In the genomic region with DNA sequence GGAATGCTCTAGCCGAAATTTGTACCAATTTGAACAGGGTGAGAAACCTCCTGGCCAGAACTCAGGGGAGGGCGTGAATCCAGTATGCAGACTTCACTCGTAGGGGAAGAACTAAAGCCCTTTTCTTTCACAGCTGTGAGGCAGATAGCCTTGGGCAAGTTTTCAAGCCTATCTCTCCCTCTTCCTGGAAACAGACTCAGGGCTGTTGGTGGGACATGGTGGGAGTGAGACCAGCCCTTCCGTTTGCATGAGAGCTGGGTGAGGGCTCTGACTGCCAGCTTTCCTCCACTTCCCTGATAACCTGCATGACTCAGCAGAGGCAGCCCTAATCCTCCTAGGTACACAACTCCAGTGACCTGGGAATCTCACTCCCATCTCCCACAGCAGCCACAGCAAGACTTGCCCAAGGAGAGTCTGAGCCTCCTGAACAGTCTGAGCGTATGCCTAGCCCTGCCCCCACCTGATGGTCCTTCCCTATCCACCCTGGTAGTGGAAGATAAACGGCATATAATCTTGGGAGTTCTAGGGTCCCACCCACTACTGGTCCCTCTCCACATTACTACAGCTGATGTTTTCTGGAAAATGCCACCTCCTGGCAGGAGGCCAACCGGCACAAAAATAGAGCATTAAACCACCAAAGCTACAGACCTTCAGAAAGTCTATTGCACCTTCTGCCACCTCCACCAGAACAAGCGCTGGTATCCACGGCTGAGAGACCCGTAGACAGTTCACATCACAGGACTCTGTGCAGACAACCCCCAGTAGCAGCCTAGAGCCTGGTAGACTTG, we compare ENCODE assay signal across 13 cellular contexts.
DNase-seq lines count a peak whose midpoint lies in the region; ATAC-seq, FAIRE-seq and TF ChIP-seq lines count a peak whose summit lies in the region.
"Had no signal": no experiment of that assay in that cellular context is flagged by ENCODE, and none has a peak within 500 bp of the region (broad histone marks: within the 10 kb centered on the region; RNA-seq: fewer than 3 reads in every experiment).

No MANE protein-coding gene starts in this region.

- H3K9me3 Mint-ChIP-seq in activated naive CD8-positive, alpha-beta T cell treated with anti-CD3 and anti-CD28 coated beads, Interleukin-2, amount 10 ng/mL, durations not matched to agents 7 days and 5 days: peaks cover 28% of the 10 kb centered on the region
- peaks cover 35% of the 10 kb centered on the region for H3K9me3 Mint-ChIP-seq in activated naive CD8-positive, alpha-beta T cell treated with anti-CD3 and anti-CD28 coated beads, Interleukin-2, amount 50 U/mL, for 24 hours

- peaks cover 11% of the 10 kb centered on the region for H3K4me1 Mint-ChIP-seq in activated naive CD8-positive, alpha-beta T cell treated with anti-CD3 and anti-CD28 coated beads, Interleukin-2, amount 10 ng/mL, durations not matched to agents 7 days and 5 days
- peaks cover 12% of the 10 kb centered on the region for H3K4me1 Mint-ChIP-seq in activated naive CD8-positive, alpha-beta T cell treated with anti-CD3 and anti-CD28 coated beads, Interleukin-2, amount 50 U/mL, for 24 hours

- no peak overlapping the region for H3K4me3 Mint-ChIP-seq in activated naive CD8-positive, alpha-beta T cell treated with anti-CD3 and anti-CD28 coated beads, Interleukin-2, amount 10 ng/mL, durations not matched to agents 7 days and 5 days
- no peak overlapping the region for H3K4me3 Mint-ChIP-seq in activated naive CD8-positive, alpha-beta T cell treated with anti-CD3 and anti-CD28 coated beads, Interleukin-2, amount 50 U/mL, for 24 hours
- H3K4me3 Mint-ChIP-seq: activated T-cell treated with anti-CD3 and anti-CD28 coated beads, Interleukin-2, amount 50 U/mL, for 72 hours; mesothelial cell of epicardium had no signal

- POLR2A ChIA-PET in activated naive CD8-positive, alpha-beta T cell treated with anti-CD3 and anti-CD28 coated beads, Interleukin-2, amount 10 ng/mL, durations not matched to agents 7 days and 5 days (lab: Charles Lee): no interaction called here

- no peak for ATAC-seq in activated naive CD8-positive, alpha-beta T cell treated with anti-CD3 and anti-CD28 coated beads, Interleukin-2, amount 10 ng/mL, durations not matched to agents 7 days and 5 days (ENCODE audit: low read depth)
- ATAC-seq in activated naive CD8-positive, alpha-beta T cell treated with anti-CD3 and anti-CD28 coated beads, Interleukin-2, amount 50 U/mL, for 24 hours: no peak
- no peak for ATAC-seq in HG02763 (IDR thresholded peaks at IDR 0.05; ENCODE audit: unreplicated experiment)
- ATAC-seq: activated T-cell treated with anti-CD3 and anti-CD28 coated beads, Interleukin-2, amount 50 U/mL, for 72 hours had no signal

- peak overlapping the region in 7 of 8 donors; percentile 22 to 61 (median 31) for H3K4me3 ChIP-seq in spleen
- H3K4me3 ChIP-seq: pancreas had no signal

- peak overlapping the region; percentile 67 for H3K27ac ChIP-seq in epithelial cell of prostate
- H3K27ac ChIP-seq in spleen: peak overlapping the region; percentile 29 to 81 (median 68)
- H3K27ac ChIP-seq: pancreas had no signal

- TF ChIP-seq POLR2A in spleen (IDR thresholded peaks at IDR 0.05) (peak in 2 of 3 donors; percentile 30 to 65), GM12891 (IDR thresholded peaks at IDR 0.05; ENCODE audit: low read depth, low read length) (no peak)

- H3K9me3 ChIP-seq in spleen: peaks cover 0 to 21% (median 10%) of the 10 kb centered on the region in 8 donors
- H3K9me3 ChIP-seq: pancreas had no signal

- H3K27me3 ChIP-seq in spleen (replicated peaks in 1 of 7): no peaks in the 10 kb centered on the region
- H3K27me3 ChIP-seq: pancreas had no signal

- no peak for DNase-seq in activated naive CD8-positive, alpha-beta T cell treated with anti-CD3 and anti-CD28 coated beads, Interleukin-2, amount 10 ng/mL, durations not matched to agents 7 days and 5 days
- no peak for DNase-seq in activated naive CD8-positive, alpha-beta T cell treated with anti-CD3 and anti-CD28 coated beads, Interleukin-2, amount 50 U/mL, for 24 hours
- DNase-seq in RPMI7951 (ENCODE audit: low read depth) (peak; percentile 67), epithelial cell of prostate (ENCODE audit: low read depth, low spot score) (no peak), spleen (no peak), GM12891 (ENCODE audit: insufficient read length, low spot score) (no peak), globus pallidus (ENCODE audit: low spot score) (no peak)
- DNase-seq: activated T-cell treated with anti-CD3 and anti-CD28 coated beads, Interleukin-2, amount 50 U/mL, for 72 hours; dermis blood vessel endothelial cell; NCI-H1417; pancreas had no signal

- H3K36me3 Mint-ChIP-seq in activated naive CD8-positive, alpha-beta T cell treated with anti-CD3 and anti-CD28 coated beads, Interleukin-2, amount 10 ng/mL, durations not matched to agents 7 days and 5 days: peaks cover 70% of the 10 kb centered on the region
- H3K36me3 Mint-ChIP-seq in activated naive CD8-positive, alpha-beta T cell treated with anti-CD3 and anti-CD28 coated beads, Interleukin-2, amount 50 U/mL, for 24 hours (ENCODE audit: low read depth): peaks cover 61% of the 10 kb centered on the region

- H3K36me3 ChIP-seq in spleen: peaks cover 0 to 9% (median 0%) of the 10 kb centered on the region in 6 donors
- H3K36me3 ChIP-seq: pancreas had no signal

- H3K4me1 ChIP-seq in spleen: no peaks in the 10 kb centered on the region

- intact Hi-C loops in spleen (cut with DNase I; ENCODE audit: low total_unique reads): no loop called here

- 75 to 91% (median 79%) methylated on average over 10 of the region's 10 CpGs for WGBS in spleen, 5 donors

- TF ChIP-seq CTCF in spleen (IDR thresholded peaks at IDR 0.05 in 8 of 11, conservative IDR thresholded peaks at IDR 0.05 in 3 of 11): no peak

- no peaks in the 10 kb centered on the region for H3K27me3 Mint-ChIP-seq in activated naive CD8-positive, alpha-beta T cell treated with anti-CD3 and anti-CD28 coated beads, Interleukin-2, amount 10 ng/mL, durations not matched to agents 7 days and 5 days
- H3K27me3 Mint-ChIP-seq in activated naive CD8-positive, alpha-beta T cell treated with anti-CD3 and anti-CD28 coated beads, Interleukin-2, amount 50 U/mL, for 24 hours: no peaks in the 10 kb centered on the region

- no peak for FAIRE-seq in GM12891 (lab: Jason Lieb, UNC)
- FAIRE-seq: pancreas had no signal

- H3K27ac Mint-ChIP-seq in activated naive CD8-positive, alpha-beta T cell treated with anti-CD3 and anti-CD28 coated beads, Interleukin-2, amount 10 ng/mL, durations not matched to agents 7 days and 5 days: peak overlapping the region; percentile 52
- H3K27ac Mint-ChIP-seq in activated naive CD8-positive, alpha-beta T cell treated with anti-CD3 and anti-CD28 coated beads, Interleukin-2, amount 50 U/mL, for 24 hours: no peak overlapping the region
- H3K27ac Mint-ChIP-seq: activated T-cell treated with anti-CD3 and anti-CD28 coated beads, Interleukin-2, amount 50 U/mL, for 72 hours; mesothelial cell of epicardium had no signal

TF ChIP-seq in GM12891, 5 proteins besides CTCF, POLR2A, EP300 and RAD21:
- no peak for TF ChIP-seq TAF1 (IDR thresholded peaks at IDR 0.05; ENCODE audit: low read depth, low read length)
TF ChIP-seq in GM12891: peak in this region for 0.
